Comparison of ENCODE assay signal across 2 cellular contexts in genomic region chr19:20472854-20473253, GRCh38.
TF ChIP-seq lines count a peak whose summit lies in the region.

No MANE protein-coding gene starts in this region.

TF ChIP-seq in GM23338, 12 proteins besides CTCF, POLR2A, EP300 and RAD21:
- no peak for TF ChIP-seq ZNF462 (CRISPR knock-in tag; IDR thresholded peaks at IDR 0.05)
- TF ChIP-seq CREB1 (CRISPR knock-in tag; IDR thresholded peaks at IDR 0.05; ENCODE audit: low read depth), result no peak
- no peak for TF ChIP-seq ETS1 (IDR thresholded peaks at IDR 0.05)
- no peak for TF ChIP-seq NANOG (IDR thresholded peaks at IDR 0.05; ENCODE audit: borderline replicate concordance)
- TF ChIP-seq ZNF331 (CRISPR knock-in tag; IDR thresholded peaks at IDR 0.05; ENCODE audit: low read depth), result no peak
- TF ChIP-seq EZH2phosphoT487 (IDR thresholded peaks at IDR 0.05; ENCODE audit: unreplicated experiment), result no peak

TF ChIP-seq in H1, 55 proteins besides CTCF, POLR2A, EP300 and RAD21:
- TF ChIP-seq RNF2 (IDR thresholded peaks at IDR 0.05; ENCODE audit: borderline replicate concordance, low read depth, low read length, missing control alignments, poor library complexity, severe bottlenecking), result no peak
- TF ChIP-seq BACH1 (IDR thresholded peaks at IDR 0.05; ENCODE audit: low read length), result no peak
- no peak for TF ChIP-seq SP2 (IDR thresholded peaks at IDR 0.05; ENCODE audit: low read length)
- TF ChIP-seq SUZ12 (IDR thresholded peaks at IDR 0.05; ENCODE audit: low read length), result no peak
- TF ChIP-seq, protein P1, sequence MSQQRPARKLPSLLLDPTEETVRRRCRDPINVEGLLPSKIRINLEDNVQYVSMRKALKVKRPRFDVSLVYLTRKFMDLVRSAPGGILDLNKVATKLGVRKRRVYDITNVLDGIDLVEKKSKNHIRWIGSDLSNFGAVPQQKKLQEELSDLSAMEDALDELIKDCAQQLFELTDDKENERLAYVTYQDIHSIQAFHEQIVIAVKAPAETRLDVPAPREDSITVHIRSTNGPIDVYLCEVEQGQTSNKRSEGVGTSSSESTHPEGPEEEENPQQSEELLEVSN (IDR thresholded peaks at IDR 0.05), result no peak
TF ChIP-seq in H1: peak in this region for 0.
